4 cellular contexts compared by ENCODE assay signal in genomic region chr21:41120997-41121396, GRCh38.
"Had no signal": no experiment of that assay in that cellular context is flagged by ENCODE, and none has a peak within 500 bp of the region (broad histone marks: within the 10 kb centered on the region; RNA-seq: fewer than 3 reads in every experiment).

No MANE protein-coding gene starts in this region.

- DNase-seq: IMR-90 had no signal

- H3K4me3 ChIP-seq: K562 had no signal

- H3K27ac ChIP-seq: HL-60 had no signal

- H3K9me3 Mint-ChIP-seq: IgD-negative memory B cell had no signal

- H3K4me3 Mint-ChIP-seq: IgD-negative memory B cell had no signal

- H3K36me3 Mint-ChIP-seq: IgD-negative memory B cell had no signal
